25 cellular contexts compared by ENCODE assay signal in genomic region chr2:240510513-240511210, GRCh38. TPM values are rescaled to one million over a fixed set of nuclear protein-coding genes. Genes with fewer than 3 reads are reported as not detected.
DNase-seq lines count a peak whose midpoint lies in the region; ATAC-seq and TF ChIP-seq lines count a peak whose summit lies in the region.
"Had no signal": no experiment of that assay in that cellular context is flagged by ENCODE, and none has a peak within 500 bp of the region (broad histone marks: within the 10 kb centered on the region; RNA-seq: fewer than 3 reads in every experiment).

No MANE protein-coding gene starts in this region.

- H3K27ac Mint-ChIP-seq in natural killer cell: peak overlapping the region; percentile 16 to 51
- no peak overlapping the region for H3K27ac Mint-ChIP-seq in natural killer cell treated with Interleukin-12 subunit alpha and Interleukin-12 subunit beta and Interleukin-15 and Interleukin-18, amount 100 ng/mL, for 72 hours
- peak overlapping the region; percentile 56 for H3K27ac Mint-ChIP-seq in activated T-helper 17 cell treated with anti-CD3 and anti-CD28 coated beads, Interleukin-2, amount 50 U/mL, for 72 hours
- H3K27ac Mint-ChIP-seq: dendritic cell treated with granulocyte-macrophage colony-stimulating factor and Interleukin-4, amounts not matched to agents 40 ng/mL and 50 ng/mL, for 4 days; memory B cell; stimulated activated memory B cell treated with anti-CD40 and anti-IgM and Interleukin-4, amounts not matched to agents 10 μg/mL and 1 μg/mL and 100 μg/mL, for 72 hours had no signal

- no peak overlapping the region for H3K4me3 Mint-ChIP-seq in natural killer cell
- no peak overlapping the region for H3K4me3 Mint-ChIP-seq in natural killer cell treated with Interleukin-12 subunit alpha and Interleukin-12 subunit beta and Interleukin-15 and Interleukin-18, amount 100 ng/mL, for 72 hours
- H3K4me3 Mint-ChIP-seq in activated T-helper 17 cell treated with anti-CD3 and anti-CD28 coated beads, Interleukin-2, amount 50 U/mL, for 72 hours: no peak overlapping the region
- H3K4me3 Mint-ChIP-seq: CD4-positive, CD25-positive, alpha-beta regulatory T cell; dendritic cell treated with granulocyte-macrophage colony-stimulating factor and Interleukin-4, amounts not matched to agents 40 ng/mL and 50 ng/mL, for 4 days; memory B cell; stimulated activated memory B cell treated with anti-CD40 and anti-IgM and Interleukin-4, amounts not matched to agents 10 μg/mL and 1 μg/mL and 100 μg/mL, for 72 hours had no signal

- TF ChIP-seq CTCF in natural killer cell (IDR thresholded peaks at IDR 0.05): no peak

- intact Hi-C loops in natural killer cell (cut with micrococcal nuclease): loop anchor here (10.0 kb wide), 2 partner anchors 54 to 194 kb away; partner anchors contain the start of genes DUSP28 and RNPEPL1

- H3K36me3 ChIP-seq in HAP-1 (replicated peaks): no peaks in the 10 kb centered on the region
- H3K36me3 ChIP-seq: SJCRH30 had no signal

- no peaks in the 10 kb centered on the region for H3K9me3 ChIP-seq in HAP-1
- H3K9me3 ChIP-seq: esophagus squamous epithelium, SJCRH30 had no signal

- no peaks in the 10 kb centered on the region for H3K27me3 Mint-ChIP-seq in natural killer cell (ENCODE audit: low read depth in 2 of 2)
- H3K27me3 Mint-ChIP-seq in natural killer cell treated with Interleukin-12 subunit alpha and Interleukin-12 subunit beta and Interleukin-15 and Interleukin-18, amount 100 ng/mL, for 72 hours: no peaks in the 10 kb centered on the region
- H3K27me3 Mint-ChIP-seq in activated T-helper 17 cell treated with anti-CD3 and anti-CD28 coated beads, Interleukin-2, amount 50 U/mL, for 72 hours: no peaks in the 10 kb centered on the region
- H3K27me3 Mint-ChIP-seq: CD4-positive, CD25-positive, alpha-beta regulatory T cell; dendritic cell treated with granulocyte-macrophage colony-stimulating factor and Interleukin-4, amounts not matched to agents 40 ng/mL and 50 ng/mL, for 4 days; memory B cell; stimulated activated memory B cell treated with anti-CD40 and anti-IgM and Interleukin-4, amounts not matched to agents 10 μg/mL and 1 μg/mL and 100 μg/mL, for 72 hours had no signal

- no peaks in the 10 kb centered on the region for H3K36me3 Mint-ChIP-seq in natural killer cell
- no peaks in the 10 kb centered on the region for H3K36me3 Mint-ChIP-seq in natural killer cell treated with Interleukin-12 subunit alpha and Interleukin-12 subunit beta and Interleukin-15 and Interleukin-18, amount 100 ng/mL, for 72 hours
- H3K36me3 Mint-ChIP-seq in activated T-helper 17 cell treated with anti-CD3 and anti-CD28 coated beads, Interleukin-2, amount 50 U/mL, for 72 hours (ENCODE audit: low read depth): peaks cover 5% of the 10 kb centered on the region

- DNase-seq in natural killer cell: no peak
- DNase-seq in natural killer cell treated with Interleukin-12 subunit alpha and Interleukin-12 subunit beta and Interleukin-15 and Interleukin-18, amount 100 ng/mL, for 72 hours (ENCODE audit: low spot score): no peak
- DNase-seq in mucosa of gallbladder (ENCODE audit: low spot score): peak; percentile 4
- no peak for DNase-seq in ACHN
- no peak for DNase-seq in HAP-1 (ENCODE audit: low spot score in 2 of 2)
- DNase-seq: activated CD4-positive, alpha-beta T cell treated with anti-CD3 and anti-CD28 coated beads for 4 hours; activated gamma-delta T cell treated with Interleukin-2 at 50 U/mL for 16 hours; CD4-positive, CD25-positive, alpha-beta regulatory T cell; central memory CD4-positive, alpha-beta T cell; esophagus squamous epithelium; foreskin melanocyte; Karpas-422; left colon; NCI-H1436; NCI-H2081 treated with DMSO at 0.1 percent for 48 hours; NCI-H69; occipital lobe; SJCRH30 had no signal

- H3K4me1 ChIP-seq in HAP-1: no peaks in the 10 kb centered on the region
- H3K4me1 ChIP-seq: SJCRH30 had no signal

- no peak for ATAC-seq in natural killer cell
- no peak for ATAC-seq in natural killer cell treated with Interleukin-12 subunit alpha and Interleukin-12 subunit beta and Interleukin-15 and Interleukin-18, amount 100 ng/mL, for 72 hours
- no peak for ATAC-seq in activated T-helper 17 cell treated with anti-CD3 and anti-CD28 coated beads, Interleukin-2, amount 50 U/mL, for 72 hours (replicated peaks)
- ATAC-seq in HG02571 (IDR thresholded peaks at IDR 0.05; ENCODE audit: unreplicated experiment): no peak
- ATAC-seq: GM12878; left colon; stimulated activated memory B cell treated with anti-CD40 and anti-IgM and Interleukin-4, amounts not matched to agents 10 μg/mL and 1 μg/mL and 100 μg/mL, for 72 hours had no signal

- in situ Hi-C loops in ACHN (cut with HindIII; ENCODE audit: low pct_ligation_motif_present, low pct_unique_long_range_greater_than_20kb, low sequenced_read_pairs): no loop called here
- in situ Hi-C loops in HAP-1 (cut with MboI; ENCODE audit: low sequenced_read_pairs): no loop called here

- peaks cover 6 to 20% of the 10 kb centered on the region in 2 donors for H3K4me1 Mint-ChIP-seq in natural killer cell
- H3K4me1 Mint-ChIP-seq in natural killer cell treated with Interleukin-12 subunit alpha and Interleukin-12 subunit beta and Interleukin-15 and Interleukin-18, amount 100 ng/mL, for 72 hours (ENCODE audit: low read depth in 2 of 2): peaks cover 14 to 16% of the 10 kb centered on the region in 2 donors
- H3K4me1 Mint-ChIP-seq in activated T-helper 17 cell treated with anti-CD3 and anti-CD28 coated beads, Interleukin-2, amount 50 U/mL, for 72 hours: peaks cover 6% of the 10 kb centered on the region

- H3K27me3 ChIP-seq in HAP-1 (ENCODE audit: low read depth): no peaks in the 10 kb centered on the region
- H3K27me3 ChIP-seq: esophagus squamous epithelium, SJCRH30 had no signal

- no peaks in the 10 kb centered on the region for H3K9me3 Mint-ChIP-seq in natural killer cell
- no peaks in the 10 kb centered on the region for H3K9me3 Mint-ChIP-seq in natural killer cell treated with Interleukin-12 subunit alpha and Interleukin-12 subunit beta and Interleukin-15 and Interleukin-18, amount 100 ng/mL, for 72 hours
- H3K9me3 Mint-ChIP-seq in activated T-helper 17 cell treated with anti-CD3 and anti-CD28 coated beads, Interleukin-2, amount 50 U/mL, for 72 hours: no peaks in the 10 kb centered on the region
- H3K9me3 Mint-ChIP-seq: dendritic cell treated with granulocyte-macrophage colony-stimulating factor and Interleukin-4, amounts not matched to agents 40 ng/mL and 50 ng/mL, for 4 days had no signal

- no peak overlapping the region for H3K4me3 ChIP-seq in HAP-1
- H3K4me3 ChIP-seq: esophagus squamous epithelium, GM12878, SJCRH30, smooth muscle cell had no signal

RNA-seq across cellular contexts. Expression of gene ANKMY1, which starts 47.1 kb away (rescaled TPM):
- total RNA-seq in natural killer cell (10 to 100 TPM; 43.8 to 51.5 (median 46.6) TPM), mucosa of gallbladder (25.6 TPM)
- total RNA-seq in natural killer cell treated with Interleukin-12 subunit alpha and Interleukin-12 subunit beta and Interleukin-15 and Interleukin-18, amount 100 ng/mL, for 72 hours: 10 to 100 TPM; 13.0 to 40.9 TPM
- total RNA-seq in activated T-helper 17 cell treated with anti-CD3 and anti-CD28 coated beads, Interleukin-2, amount 50 U/mL, for 72 hours: 10 to 100 TPM; 14.5 to 28.8 TPM

RNA-seq across cellular contexts. Expression of gene DUSP28, which starts 49.5 kb away (rescaled TPM):
- total RNA-seq in natural killer cell (10 to 100 TPM; 13.5 to 25.2 (median 18.5) TPM), mucosa of gallbladder (4.0 TPM)
- 1 to 10 TPM; 6.1 to 6.3 TPM for total RNA-seq in natural killer cell treated with Interleukin-12 subunit alpha and Interleukin-12 subunit beta and Interleukin-15 and Interleukin-18, amount 100 ng/mL, for 72 hours
- total RNA-seq in activated T-helper 17 cell treated with anti-CD3 and anti-CD28 coated beads, Interleukin-2, amount 50 U/mL, for 72 hours: 1 to 10 TPM; 3.6 to 8.3 TPM

RNA-seq across cellular contexts. Expression of gene RNPEPL1, which starts 57.6 kb away (rescaled TPM):
- 100 to 1,000 TPM; 145 to 167 (median 164) TPM for total RNA-seq in natural killer cell
- total RNA-seq in natural killer cell treated with Interleukin-12 subunit alpha and Interleukin-12 subunit beta and Interleukin-15 and Interleukin-18, amount 100 ng/mL, for 72 hours: 10 to 100 TPM; 60.9 to 67.6 TPM
- 10 to 100 TPM; 27.2 to 52.7 TPM for total RNA-seq in activated T-helper 17 cell treated with anti-CD3 and anti-CD28 coated beads, Interleukin-2, amount 50 U/mL, for 72 hours
- 91.8 TPM for total RNA-seq in mucosa of gallbladder

Comparison
In these comparisons a context has a peak if more than half of its experiments do, and no peak if none do; other contexts are left out.
1. H3K27ac Mint-ChIP-seq: peak in natural killer cell (2 of 2) and activated T-helper 17 cell treated with anti-CD3 and anti-CD28 coated beads, Interleukin-2, amount 50 U/mL, for 72 hours (single experiment); none in natural killer cell treated with Interleukin-12 subunit alpha and Interleukin-12 subunit beta and Interleukin-15 and Interleukin-18, amount 100 ng/mL, for 72 hours (0 of 2).